Comparison of ENCODE assay signal across 7 cellular contexts in genomic region chr1:11617741-11618140, GRCh38.
"Had no signal": no experiment of that assay in that cellular context is flagged by ENCODE, and none has a peak within 500 bp of the region (broad histone marks: within the 10 kb centered on the region; RNA-seq: fewer than 3 reads in every experiment).

No MANE protein-coding gene starts in this region.

- H3K4me2 ChIP-seq: GM23338 had no signal

- H3K4me3 Mint-ChIP-seq: GM23338, HFFc6 had no signal

- H3K36me3 ChIP-seq: HAP-1 had no signal

- DNase-seq: H7, HFFc6, IMR-90, KBM-7 had no signal

- H3K4me3 ChIP-seq: GM23338, HAP-1 had no signal

- H3K27ac Mint-ChIP-seq: GM23338, HFFc6 had no signal

- H3K9me3 Mint-ChIP-seq: GM23338, HFFc6 had no signal

- H2AFZ ChIP-seq: GM23338 had no signal

- H3K27ac ChIP-seq: HL-60 had no signal

- H3K4me1 ChIP-seq: HAP-1 had no signal
